In genomic region chr2:200490001-200490400, GRCh38 we compare ENCODE assay signal across 24 cellular contexts. TPM values are rescaled to one million over a fixed set of nuclear protein-coding genes. Genes with fewer than 3 reads are reported as not detected.
DNase-seq lines count a peak whose midpoint lies in the region; ATAC-seq and TF ChIP-seq lines count a peak whose summit lies in the region.
"Had no signal": no experiment of that assay in that cellular context is flagged by ENCODE, and none has a peak within 500 bp of the region (broad histone marks: within the 10 kb centered on the region; RNA-seq: fewer than 3 reads in every experiment).

No MANE protein-coding gene starts in this region.

- CTCF ChIA-PET in Calu3 (lab: Charles Lee) (interaction anchor here (0.6 kb wide), 1 partner anchor 35 kb away, joined by 4 read pairs; no protein-coding TSS in a partner anchor), WTC11 (lab: Charles Lee) (interaction anchor here (1.3 kb wide), 1 partner anchor 223 kb away, joined by 3 read pairs; no protein-coding TSS in a partner anchor)
- CTCF ChIA-PET in activated CD4-positive, alpha-beta memory T cell treated with anti-CD3 and anti-CD28 coated beads, Interleukin-2, amount 10 ng/mL, durations not matched to agents 7 days and 5 days (lab: Charles Lee): no interaction called here

- intact Hi-C loops in activated CD4-positive, alpha-beta T cell treated with anti-CD3 and anti-CD28 coated beads, Interleukin-2, amount 10 ng/mL, durations not matched to agents 24 days and 14 days (cut with micrococcal nuclease): no loop called here
- intact Hi-C loops in Calu3 (cut with micrococcal nuclease; ENCODE audit: unreplicated experiment) (no loop called here), esophagus muscularis mucosa (cut with DNase I) (no loop called here)

- H3K4me3 Mint-ChIP-seq in activated CD4-positive, alpha-beta T cell treated with anti-CD3 and anti-CD28 coated beads, Interleukin-2, amount 10 ng/mL, durations not matched to agents 24 days and 14 days: no peak overlapping the region
- H3K4me3 Mint-ChIP-seq in Calu3 (ENCODE audit: low read depth, unreplicated experiment) (no peak overlapping the region), WTC11 (no peak overlapping the region)
- H3K4me3 Mint-ChIP-seq in activated CD4-positive, alpha-beta memory T cell treated with anti-CD3 and anti-CD28 coated beads, Interleukin-2, amount 10 ng/mL, durations not matched to agents 7 days and 5 days: no peak overlapping the region
- H3K4me3 Mint-ChIP-seq: B cell; CD4-positive, alpha-beta T cell; CD8-positive, alpha-beta T cell had no signal

- TF ChIP-seq EP300 in esophagus muscularis mucosa (IDR thresholded peaks at IDR 0.05): no peak

- H3K36me3 Mint-ChIP-seq in activated CD4-positive, alpha-beta T cell treated with anti-CD3 and anti-CD28 coated beads, Interleukin-2, amount 10 ng/mL, durations not matched to agents 24 days and 14 days (ENCODE audit: low read depth): peaks cover 44% of the 10 kb centered on the region
- H3K36me3 Mint-ChIP-seq in Calu3 (ENCODE audit: insufficient read depth, unreplicated experiment) (peaks cover 3% of the 10 kb centered on the region), WTC11 (peaks cover 17% of the 10 kb centered on the region)
- peaks cover 51% of the 10 kb centered on the region for H3K36me3 Mint-ChIP-seq in activated CD4-positive, alpha-beta memory T cell treated with anti-CD3 and anti-CD28 coated beads, Interleukin-2, amount 10 ng/mL, durations not matched to agents 7 days and 5 days (ENCODE audit: low read depth)

- H3K27ac Mint-ChIP-seq in activated CD4-positive, alpha-beta T cell treated with anti-CD3 and anti-CD28 coated beads, Interleukin-2, amount 10 ng/mL, durations not matched to agents 24 days and 14 days: no peak overlapping the region
- H3K27ac Mint-ChIP-seq in Calu3 (ENCODE audit: unreplicated experiment) (no peak overlapping the region), WTC11 (no peak overlapping the region)
- H3K27ac Mint-ChIP-seq in activated CD4-positive, alpha-beta memory T cell treated with anti-CD3 and anti-CD28 coated beads, Interleukin-2, amount 10 ng/mL, durations not matched to agents 7 days and 5 days: no peak overlapping the region
- H3K27ac Mint-ChIP-seq: B cell; CD4-positive, alpha-beta T cell; CD8-positive, alpha-beta T cell had no signal

- H3K4me1 ChIP-seq in esophagus muscularis mucosa: no peaks in the 10 kb centered on the region
- H3K4me1 ChIP-seq: Caco-2 had no signal

- POLR2A ChIA-PET in WTC11 (lab: Charles Lee): no interaction called here
- POLR2A ChIA-PET in activated CD4-positive, alpha-beta memory T cell treated with anti-CD3 and anti-CD28 coated beads, Interleukin-2, amount 10 ng/mL, durations not matched to agents 7 days and 5 days (lab: Charles Lee): no interaction called here

- H3K9me3 ChIP-seq in esophagus muscularis mucosa: no peaks in the 10 kb centered on the region
- H3K9me3 ChIP-seq: Caco-2 had no signal

- no peaks in the 10 kb centered on the region for H3K27me3 ChIP-seq in esophagus muscularis mucosa
- H3K27me3 ChIP-seq: BLaER1 treated with 17β-estradiol and CSF1 and Interleukin-3, amounts not matched to agents 10 nM and 100 nM had no signal

- no peak for TF ChIP-seq POLR2A in esophagus muscularis mucosa (IDR thresholded peaks at IDR 0.05; ENCODE audit: low read depth)

- no peaks in the 10 kb centered on the region for H3K4me1 Mint-ChIP-seq in activated CD4-positive, alpha-beta T cell treated with anti-CD3 and anti-CD28 coated beads, Interleukin-2, amount 10 ng/mL, durations not matched to agents 24 days and 14 days
- H3K4me1 Mint-ChIP-seq in Calu3 (ENCODE audit: low read depth, unreplicated experiment): no peaks in the 10 kb centered on the region
- no peaks in the 10 kb centered on the region for H3K4me1 Mint-ChIP-seq in WTC11
- no peaks in the 10 kb centered on the region for H3K4me1 Mint-ChIP-seq in activated CD4-positive, alpha-beta memory T cell treated with anti-CD3 and anti-CD28 coated beads, Interleukin-2, amount 10 ng/mL, durations not matched to agents 7 days and 5 days
- H3K4me1 Mint-ChIP-seq: B cell had no signal

- no peak overlapping the region for H3K27ac ChIP-seq in esophagus muscularis mucosa (replicated peaks in 1 of 4)
- H3K27ac ChIP-seq: 22Rv1; A549; BLaER1 treated with 17β-estradiol and CSF1 and Interleukin-3, amounts not matched to agents 10 nM and 100 nM; C4-2B had no signal

- WGBS in esophagus muscularis mucosa: 97% methylated on average over 14 of the region's 22 CpGs

- TF ChIP-seq CTCF in Calu3 (IDR thresholded peaks at IDR 0.05; ENCODE audit: unreplicated experiment) (no peak), WTC11 (IDR thresholded peaks at IDR 0.05) (no peak), esophagus muscularis mucosa (IDR thresholded peaks at IDR 0.05) (no peak)

- DNase-seq in activated CD4-positive, alpha-beta T cell treated with anti-CD3 and anti-CD28 coated beads, Interleukin-2, amount 10 ng/mL, durations not matched to agents 24 days and 14 days: peak; percentile 53
- no peak for DNase-seq in activated CD4-positive, alpha-beta T cell treated with anti-CD3 and anti-CD28 coated beads for 48 hours
- DNase-seq in Calu3 (no peak), WTC11 (ENCODE audit: low spot score) (no peak), esophagus muscularis mucosa (ENCODE audit: extremely low spot score) (peak; percentile 64), NCI-H526 (lab: John Stamatoyannopoulos, UW) (no peak)
- DNase-seq in activated CD4-positive, alpha-beta memory T cell treated with anti-CD3 and anti-CD28 coated beads, Interleukin-2, amount 10 ng/mL, durations not matched to agents 7 days and 5 days: no peak
- DNase-seq: AML-193; Caco-2; CD4-positive, alpha-beta T cell; CD8-positive, alpha-beta T cell; DMS 273 treated with DMSO at 0.1 percent for 48 hours; DMS153; DMS53; DMS79; DND-41; EL; GDM1 had no signal

- no peaks in the 10 kb centered on the region for H3K27me3 Mint-ChIP-seq in activated CD4-positive, alpha-beta T cell treated with anti-CD3 and anti-CD28 coated beads, Interleukin-2, amount 10 ng/mL, durations not matched to agents 24 days and 14 days
- H3K27me3 Mint-ChIP-seq in Calu3 (ENCODE audit: unreplicated experiment) (no peaks in the 10 kb centered on the region), WTC11 (ENCODE audit: low read depth) (no peaks in the 10 kb centered on the region)
- no peaks in the 10 kb centered on the region for H3K27me3 Mint-ChIP-seq in activated CD4-positive, alpha-beta memory T cell treated with anti-CD3 and anti-CD28 coated beads, Interleukin-2, amount 10 ng/mL, durations not matched to agents 7 days and 5 days
- H3K27me3 Mint-ChIP-seq: B cell; CD4-positive, alpha-beta T cell had no signal

- BruUV-seq in Calu3 (replicated peaks; lab: Mats Ljungman, UMichigan): TSS peak; percentile 18

- peaks cover 13 to 57% (median 50%) of the 10 kb centered on the region in 4 donors for H3K36me3 ChIP-seq in esophagus muscularis mucosa

- peak; percentile 39; the same call in 1 of the 2 replicates for ATAC-seq in WTC11
- ATAC-seq in GM18870 (IDR thresholded peaks at IDR 0.05; ENCODE audit: unreplicated experiment): no peak
- ATAC-seq: A549; CD8-positive, alpha-beta T cell had no signal

- H3K9me3 Mint-ChIP-seq in activated CD4-positive, alpha-beta T cell treated with anti-CD3 and anti-CD28 coated beads, Interleukin-2, amount 10 ng/mL, durations not matched to agents 24 days and 14 days: no peaks in the 10 kb centered on the region
- H3K9me3 Mint-ChIP-seq in Calu3 (ENCODE audit: low read depth, unreplicated experiment) (no peaks in the 10 kb centered on the region), WTC11 (peaks cover 13% of the 10 kb centered on the region)
- no peaks in the 10 kb centered on the region for H3K9me3 Mint-ChIP-seq in activated CD4-positive, alpha-beta memory T cell treated with anti-CD3 and anti-CD28 coated beads, Interleukin-2, amount 10 ng/mL, durations not matched to agents 7 days and 5 days
- H3K9me3 Mint-ChIP-seq: CD4-positive, alpha-beta T cell; CD8-positive, alpha-beta T cell had no signal

- H3K4me3 ChIP-seq in esophagus muscularis mucosa: no peak overlapping the region
- H3K4me3 ChIP-seq: A549; BLaER1 treated with 17β-estradiol and CSF1 and Interleukin-3, amounts not matched to agents 10 nM and 100 nM had no signal

TF ChIP-seq in WTC11, 78 proteins besides CTCF, POLR2A, EP300 and RAD21 (continues in another document):
- TF ChIP-seq GRHL2 (CRISPR knock-in tag; IDR thresholded peaks at IDR 0.05; ENCODE audit: insufficient replicate concordance, severe bottlenecking) (no peak), FOXP1 (CRISPR knock-in tag; IDR thresholded peaks at IDR 0.05; ENCODE audit: borderline replicate concordance) (no peak), ZNF512 (CRISPR knock-in tag; IDR thresholded peaks at IDR 0.05; ENCODE audit: borderline replicate concordance) (no peak)

RNA-seq across cellular contexts. Expression of gene KCTD18, which starts 19.9 kb away (rescaled TPM):
- total RNA-seq in activated CD4-positive, alpha-beta T cell treated with anti-CD3 and anti-CD28 coated beads, Interleukin-2, amount 10 ng/mL, durations not matched to agents 24 days and 14 days: 13.3 and 14.2 TPM in 2 replicates
- 11.8 and 13.6 TPM in 2 replicates for total RNA-seq in Calu3 (2022)
- total RNA-seq in WTC11 (2021): 4.9 to 6.7 TPM (median 5.7 TPM) in 3 replicates
- 10 to 100 TPM; 23.2 to 31.0 (median 26.4) TPM for total RNA-seq in esophagus muscularis mucosa
- 10 to 100 TPM; 17.5 to 18.8 TPM for total RNA-seq in activated CD4-positive, alpha-beta memory T cell treated with anti-CD3 and anti-CD28 coated beads, Interleukin-2, amount 10 ng/mL, durations not matched to agents 7 days and 5 days

RNA-seq across cellular contexts. Expression of gene SGO2, which starts 36.0 kb away (rescaled TPM):
- 25.7 and 27.2 TPM in 2 replicates for total RNA-seq in activated CD4-positive, alpha-beta T cell treated with anti-CD3 and anti-CD28 coated beads, Interleukin-2, amount 10 ng/mL, durations not matched to agents 24 days and 14 days
- 18.0 and 22.9 TPM in 2 replicates for total RNA-seq in Calu3 (2022)
- total RNA-seq in WTC11 (2021): 29.9 to 34.1 TPM (median 30.5 TPM) in 3 replicates
- total RNA-seq in esophagus muscularis mucosa: 1 to 10 TPM in 3 of 4 donors, under 1 TPM in 1; 0.71 to 2.5 (median 1.9) TPM
- 10 to 100 TPM; 44.2 to 45.3 TPM for total RNA-seq in activated CD4-positive, alpha-beta memory T cell treated with anti-CD3 and anti-CD28 coated beads, Interleukin-2, amount 10 ng/mL, durations not matched to agents 7 days and 5 days

Comparison
In these comparisons a context has a peak if more than half of its experiments do, and no peak if none do; other contexts are left out.
1. DNase-seq: peak in activated CD4-positive, alpha-beta T cell treated with anti-CD3 and anti-CD28 coated beads, Interleukin-2, amount 10 ng/mL, durations not matched to agents 24 days and 14 days (single experiment) and esophagus muscularis mucosa (single experiment); none in activated CD4-positive, alpha-beta T cell treated with anti-CD3 and anti-CD28 coated beads for 48 hours (single experiment), Calu3 (single experiment), WTC11 (single experiment), activated CD4-positive, alpha-beta memory T cell treated with anti-CD3 and anti-CD28 coated beads, Interleukin-2, amount 10 ng/mL, durations not matched to agents 7 days and 5 days (single experiment) and NCI-H526 (0 of 2).